24 cellular contexts compared by ENCODE assay signal in genomic region chr2:132690664-132691303, GRCh38. TPM values are rescaled to one million over a fixed set of nuclear protein-coding genes. Genes with fewer than 3 reads are reported as not detected.
"Had no signal": no experiment of that assay in that cellular context is flagged by ENCODE, and none has a peak within 500 bp of the region (broad histone marks: within the 10 kb centered on the region; RNA-seq: fewer than 3 reads in every experiment).

No MANE protein-coding gene starts in this region.

- H3K4me3 Mint-ChIP-seq: activated CD4-positive, alpha-beta T cell treated with anti-CD3 and anti-CD28 coated beads, Interleukin-2, amount 10 ng/mL, durations not matched to agents 7 days and 5 days; activated CD8-positive, alpha-beta T cell treated with anti-CD3 and anti-CD28 coated beads, Interleukin-2, amount 10 ng/mL, durations not matched to agents 7 days and 5 days; activated naive CD4-positive, alpha-beta T cell treated with anti-CD3 and anti-CD28 coated beads for 36 hours; activated T-cell treated with anti-CD3 and anti-CD28 coated beads, Interleukin-2, amount 50 U/mL, for 24 hours; memory B cell; naive thymus-derived CD8-positive, alpha-beta T cell; stimulated activated memory B cell treated with anti-CD40 and anti-IgM and Interleukin-4, amounts not matched to agents 10 μg/mL and 1 μg/mL and 100 μg/mL, for 72 hours; type B pancreatic cell had no signal

- H3K79me2 ChIP-seq: parathyroid adenoma had no signal

- H3K27ac Mint-ChIP-seq: activated CD4-positive, alpha-beta T cell treated with anti-CD3 and anti-CD28 coated beads, Interleukin-2, amount 10 ng/mL, durations not matched to agents 7 days and 5 days; activated CD8-positive, alpha-beta T cell treated with anti-CD3 and anti-CD28 coated beads, Interleukin-2, amount 10 ng/mL, durations not matched to agents 7 days and 5 days; activated naive CD4-positive, alpha-beta T cell treated with anti-CD3 and anti-CD28 coated beads for 36 hours; activated T-cell treated with anti-CD3 and anti-CD28 coated beads, Interleukin-2, amount 50 U/mL, for 24 hours; activated T-helper 2 cell treated with anti-CD3 and anti-CD28 coated beads, Interferon-gamma antibody, Interleukin-2, Interleukin-4, amounts not matched to agents 10 μg/mL and 5 μg/mL and 100 μg/mL, durations not matched to agents 14 hours and 24 hours and 36 hours; memory B cell; naive thymus-derived CD8-positive, alpha-beta T cell; stimulated activated memory B cell treated with anti-CD40 and anti-IgM and Interleukin-4, amounts not matched to agents 10 μg/mL and 1 μg/mL and 100 μg/mL, for 72 hours; type B pancreatic cell had no signal

- DNase-seq: activated CD4-positive, alpha-beta T cell treated with anti-CD3 and anti-CD28 coated beads, Interleukin-2, amount 10 ng/mL, durations not matched to agents 7 days and 5 days; activated CD8-positive, alpha-beta T cell treated with anti-CD3 and anti-CD28 coated beads, Interleukin-2, amount 10 ng/mL, durations not matched to agents 7 days and 5 days; activated naive CD4-positive, alpha-beta T cell treated with anti-CD3 and anti-CD28 coated beads for 36 hours; activated T-cell treated with anti-CD3 and anti-CD28 coated beads, Interleukin-2, amount 50 U/mL, for 24 hours; aorta; erythroblast; heart right ventricle; mucosa of descending colon; naive thymus-derived CD8-positive, alpha-beta T cell; sigmoid colon; spleen; stimulated activated CD4-positive, alpha-beta T cell treated with anti-CD3 and anti-CD28 coated beads, Interleukin-4, amount 100 ng/mL, for 4 hours; T1000; testis had no signal

- H3K4me1 ChIP-seq: gastroesophageal sphincter, heart right ventricle, sigmoid colon, spleen, testis had no signal

- H3K36me3 ChIP-seq: gastroesophageal sphincter, heart right ventricle, neutrophil, sigmoid colon, spleen had no signal

- ATAC-seq: activated CD4-positive, CD25-positive, alpha-beta regulatory T cell treated with anti-CD3 and anti-CD28 coated beads, Interleukin-2, amount 50 U/mL, for 24 hours; activated CD8-positive, alpha-beta T cell treated with anti-CD3 and anti-CD28 coated beads, Interleukin-2, amount 10 ng/mL, durations not matched to agents 7 days and 5 days; gastroesophageal sphincter; heart right ventricle; mucosa of descending colon; naive thymus-derived CD8-positive, alpha-beta T cell; stimulated activated memory B cell treated with anti-CD40 and anti-IgM and Interleukin-4, amounts not matched to agents 10 μg/mL and 1 μg/mL and 100 μg/mL, for 72 hours had no signal

- H3K9me3 Mint-ChIP-seq: activated CD4-positive, alpha-beta T cell treated with anti-CD3 and anti-CD28 coated beads, Interleukin-2, amount 10 ng/mL, durations not matched to agents 7 days and 5 days; activated naive CD4-positive, alpha-beta T cell treated with anti-CD3 and anti-CD28 coated beads for 36 hours; activated T-cell treated with anti-CD3 and anti-CD28 coated beads, Interleukin-2, amount 50 U/mL, for 24 hours; memory B cell had no signal

- H3K4me3 ChIP-seq: coronary artery, gastroesophageal sphincter, heart right ventricle, mucosa of descending colon, sigmoid colon, spleen, testis had no signal

- H3K27me3 Mint-ChIP-seq: activated CD4-positive, alpha-beta T cell treated with anti-CD3 and anti-CD28 coated beads, Interleukin-2, amount 10 ng/mL, durations not matched to agents 7 days and 5 days; activated T-cell treated with anti-CD3 and anti-CD28 coated beads, Interleukin-2, amount 50 U/mL, for 24 hours; stimulated activated memory B cell treated with anti-CD40 and anti-IgM and Interleukin-4, amounts not matched to agents 10 μg/mL and 1 μg/mL and 100 μg/mL, for 72 hours had no signal

- H3K27ac ChIP-seq: coronary artery, gastroesophageal sphincter, heart right ventricle, neutrophil, parathyroid adenoma, sigmoid colon, spleen, testis had no signal

- H3K27me3 ChIP-seq: gastroesophageal sphincter, heart right ventricle, neutrophil, sigmoid colon, spleen, testis had no signal

- H3K9me3 ChIP-seq: gastroesophageal sphincter, heart right ventricle, mucosa of descending colon, neutrophil, sigmoid colon, spleen, testis had no signal

- H3K9ac ChIP-seq: parathyroid adenoma had no signal

- H3K36me3 Mint-ChIP-seq: memory B cell; stimulated activated memory B cell treated with anti-CD40 and anti-IgM and Interleukin-4, amounts not matched to agents 10 μg/mL and 1 μg/mL and 100 μg/mL, for 72 hours had no signal

- H3K4me1 Mint-ChIP-seq: activated CD4-positive, alpha-beta T cell treated with anti-CD3 and anti-CD28 coated beads, Interleukin-2, amount 10 ng/mL, durations not matched to agents 7 days and 5 days; memory B cell; naive thymus-derived CD8-positive, alpha-beta T cell; stimulated activated memory B cell treated with anti-CD40 and anti-IgM and Interleukin-4, amounts not matched to agents 10 μg/mL and 1 μg/mL and 100 μg/mL, for 72 hours had no signal

- H2AFZ ChIP-seq: parathyroid adenoma had no signal

RNA-seq across cellular contexts. Expression of gene LYPD1, which starts 20.8 kb away (rescaled TPM):
- total RNA-seq: activated CD4-positive, alpha-beta T cell treated with anti-CD3 and anti-CD28 coated beads, Interleukin-2, amount 10 ng/mL, durations not matched to agents 7 days and 5 days; activated CD8-positive, alpha-beta T cell treated with anti-CD3 and anti-CD28 coated beads, Interleukin-2, amount 10 ng/mL, durations not matched to agents 7 days and 5 days; activated naive CD4-positive, alpha-beta T cell treated with anti-CD3 and anti-CD28 coated beads for 36 hours; activated T-helper 2 cell treated with anti-CD3 and anti-CD28 coated beads, Interferon-gamma antibody, Interleukin-2, Interleukin-4, amounts not matched to agents 10 μg/mL and 5 μg/mL and 100 μg/mL, durations not matched to agents 14 hours and 24 hours and 36 hours; naive thymus-derived CD8-positive, alpha-beta T cell; T-helper 1 cell treated with Interleukin-12 subunit alpha and Interleukin-12 subunit beta and Interleukin-4 antibody, amounts not matched to agents 30 ng/mL and 1 ng/mL, for 36 hours had no signal
- polyA plus RNA-seq: aorta; naive thymus-derived CD8-positive, alpha-beta T cell had no signal
